15 cellular contexts compared by ENCODE assay signal in genomic region chr9:134606951-134607733, GRCh38. TPM values are rescaled to one million over a fixed set of nuclear protein-coding genes. Genes with fewer than 3 reads are reported as not detected.
DNase-seq lines count a peak whose midpoint lies in the region; ATAC-seq and TF ChIP-seq lines count a peak whose summit lies in the region.
"Had no signal": no experiment of that assay in that cellular context is flagged by ENCODE, and none has a peak within 500 bp of the region (broad histone marks: within the 10 kb centered on the region; RNA-seq: fewer than 3 reads in every experiment).

No MANE protein-coding gene starts in this region.

- H3K27me3 ChIP-seq in heart left ventricle (peaks cover 0 to 26% (median 6%) of the 10 kb centered on the region in 9 donors), spleen (replicated peaks in 1 of 7) (peaks cover 0 to 7% (median 0%) of the 10 kb centered on the region in 7 donors)

- intact Hi-C loops in cardiac septum (cut with DNase I): no loop called here
- intact Hi-C loops in heart left ventricle (cut with DNase I): no loop called here
- intact Hi-C loops in spleen (cut with DNase I; ENCODE audit: low total_unique reads): no loop called here

- H3K4me1 ChIP-seq in heart left ventricle: peaks cover 0 to 5% (median 0%) of the 10 kb centered on the region in 12 donors
- peaks cover 0 to 6% (median 0%) of the 10 kb centered on the region in 6 donors for H3K4me1 ChIP-seq in spleen
- H3K4me1 ChIP-seq: parathyroid adenoma had no signal

- H3K9me3 ChIP-seq in heart left ventricle (peaks cover 0 to 7% (median under 1%) of the 10 kb centered on the region in 12 donors), spleen (peaks cover 0 to 9% (median 6%) of the 10 kb centered on the region in 8 donors)

- TF ChIP-seq POLR2A in heart left ventricle (IDR thresholded peaks at IDR 0.05): no peak
- TF ChIP-seq POLR2A in spleen (IDR thresholded peaks at IDR 0.05): no peak

- no peak overlapping the region for H3K27ac ChIP-seq in heart left ventricle
- no peak overlapping the region for H3K27ac ChIP-seq in coronary artery
- no peak overlapping the region for H3K27ac ChIP-seq in spleen
- H3K27ac ChIP-seq: dorsolateral prefrontal cortex, parathyroid adenoma had no signal

- H3K36me3 ChIP-seq in heart left ventricle (no peaks in the 10 kb centered on the region), spleen (no peaks in the 10 kb centered on the region)

- TF ChIP-seq CTCF in heart left ventricle (IDR thresholded peaks at IDR 0.05): no peak
- TF ChIP-seq CTCF in coronary artery (IDR thresholded peaks at IDR 0.05): no peak
- TF ChIP-seq CTCF in spleen (IDR thresholded peaks at IDR 0.05 in 8 of 11, conservative IDR thresholded peaks at IDR 0.05 in 3 of 11): no peak

- DNase-seq in cardiac septum (ENCODE audit: low spot score) (peak; percentile 47), heart left ventricle (no peak), NCI-H69 (lab: John Stamatoyannopoulos, UW) (peak; percentile 34), coronary artery (ENCODE audit: low spot score) (peak; percentile 40), spleen (peak; percentile 38)
- DNase-seq in activated naive CD4-positive, alpha-beta T cell treated with Interleukin-2 at 50 U/mL for 16 hours: no peak
- DNase-seq: mammary epithelial cell; NCI-H1417 treated with DMSO at 0.1 percent for 48 hours; NK-92 treated with Interleukin-12 subunit alpha and Interleukin-12 subunit beta, amount 100 ng/mL, for 24 hours; stimulated activated naive CD4-positive, alpha-beta T cell treated with Interleukin-2 at 50 U/mL for 16 hours had no signal

- ATAC-seq in heart left ventricle: no peak
- ATAC-seq in GM21390 (IDR thresholded peaks at IDR 0.05; ENCODE audit: unreplicated experiment): no peak
- no peak for ATAC-seq in HG03521 (IDR thresholded peaks at IDR 0.05; ENCODE audit: unreplicated experiment)

- no peak overlapping the region for H3K4me3 ChIP-seq in heart left ventricle
- no peak overlapping the region for H3K4me3 ChIP-seq in coronary artery
- H3K4me3 ChIP-seq in spleen: no peak overlapping the region
- H3K4me3 ChIP-seq: dorsolateral prefrontal cortex had no signal

- 86 to 89% (median 88%) methylated on average over 13 of the region's 13 CpGs for WGBS in heart left ventricle, 4 donors
- WGBS in spleen, 5 donors: 87 to 90% (median 89%) methylated on average over 13 of the region's 13 CpGs

RNA-seq across cellular contexts. Expression of gene COL5A1, which starts 34.5 kb away (rescaled TPM):
- total RNA-seq in cardiac septum: 21.6 TPM
- 10 to 100 TPM in 7 of 9 donors, 1 to 10 TPM in 2; 7.6 to 91.3 (median 13.4) TPM for total RNA-seq in heart left ventricle
- 10 to 100 TPM in 1 of 2 donors, 1 to 10 TPM in 1; 8.5 to 18.9 TPM for polyA plus RNA-seq in heart left ventricle
- 10 to 100 TPM; 14.6 to 50.6 (median 28.9) TPM for total RNA-seq in spleen
- polyA plus RNA-seq in spleen: 10 to 100 TPM in 1 of 3 donors, 1 to 10 TPM in 2; 2.6 to 12.2 (median 3.1) TPM
- total RNA-seq: activated CD8-positive, alpha-beta memory T cell treated with anti-CD3 and anti-CD28 coated beads for 36 hours had no signal

Comparison
In these comparisons a context has a peak if more than half of its experiments do, and no peak if none do; other contexts are left out.
1. DNase-seq: peak in cardiac septum (single experiment), NCI-H69 (single experiment), coronary artery (single experiment) and spleen (single experiment); none in heart left ventricle (0 of 5) and activated naive CD4-positive, alpha-beta T cell treated with Interleukin-2 at 50 U/mL for 16 hours (single experiment).